In genomic region chr22:21678842-21679241, GRCh38 we compare ENCODE assay signal across 2 cellular contexts. TPM values are rescaled to one million over a fixed set of nuclear protein-coding genes. Genes with fewer than 3 reads are reported as not detected.
"Had no signal": no experiment of that assay in that cellular context is flagged by ENCODE, and none has a peak within 500 bp of the region (broad histone marks: within the 10 kb centered on the region; RNA-seq: fewer than 3 reads in every experiment).

No MANE protein-coding gene starts in this region.

RNA-seq across cellular contexts. Expression of gene CCDC116, which starts 46.3 kb away (rescaled TPM):
- total RNA-seq: ascending aorta, bronchial epithelial cell had no signal
